Comparison of ENCODE assay signal across 9 cellular contexts in genomic region chr16:66961065-66961744, GRCh38. TPM values are rescaled to one million over a fixed set of nuclear protein-coding genes. Genes with fewer than 3 reads are reported as not detected.
DNase-seq lines count a peak whose midpoint lies in the region; TF ChIP-seq lines count a peak whose summit lies in the region.
"Had no signal": no experiment of that assay in that cellular context is flagged by ENCODE, and none has a peak within 500 bp of the region (broad histone marks: within the 10 kb centered on the region; RNA-seq: fewer than 3 reads in every experiment).

CES3 (plus strand) TSS chr16:66961266; CDS start chr16:66961308, 42 bp downstream.

- CTCF ChIA-PET in mammary epithelial cell (lab: Charles Lee; ENCODE audit: low non-redundant PET), result interaction anchor here (0.5 to 0.6 kb wide), 2 partner anchors 272 to 286 kb away, joined by 4 read pairs; no protein-coding TSS in a partner anchor

- dilution Hi-C loops in mammary epithelial cell (cut with HindIII; ENCODE audit: low sequenced_read_pairs), result loop anchor here (5.0 kb wide), 1 partner anchor 64 kb away; no protein-coding TSS in a partner anchor

- peak within 1 kb of the TSS; percentile 39 for H3K4me3 ChIP-seq in HAP-1
- H3K4me3 ChIP-seq in mammary epithelial cell (replicated peaks in 1 of 3; ENCODE audit: insufficient read depth in 1 of 3, low read depth in 2 of 3, low read length in 3 of 3), result no peak within 1 kb of the TSS
- H3K4me3 ChIP-seq: ovary had no signal

- 81% methylated on average over 12 of the region's 16 CpGs for WGBS in mammary epithelial cell (ENCODE audit: low coverage, missing lambda C conversion rate)

- no peak within 1 kb of the TSS for H3K27ac ChIP-seq in mammary epithelial cell (ENCODE audit: insufficient read depth, low read depth, low read length)
- H3K27ac ChIP-seq: ovary had no signal

- H3K4me1 ChIP-seq in HAP-1 (peaks cover 3% of the 10 kb centered on the region; the same call in 1 of the 2 replicates), mammary epithelial cell (ENCODE audit: insufficient read depth, low read length) (peaks cover 3% of the 10 kb centered on the region)

- H3K79me2 ChIP-seq in mammary epithelial cell (ENCODE audit: insufficient read depth, low read length), result no peaks in the 10 kb centered on the region

- H3K9me3 ChIP-seq in HAP-1 (no peaks in the 10 kb centered on the region), mammary epithelial cell (replicated peaks; ENCODE audit: insufficient read depth, low read length) (no peaks in the 10 kb centered on the region)
- H3K9me3 ChIP-seq: ovary had no signal

- H2AFZ ChIP-seq in mammary epithelial cell (ENCODE audit: low read depth, low read length), result no peak within 1 kb of the TSS

- in situ Hi-C loops in HAP-1 (cut with MboI; ENCODE audit: low sequenced_read_pairs), result no loop called here
- in situ Hi-C loops in mammary epithelial cell (cut with MboI; ENCODE audit: low sequenced_read_pairs in 2 of 2), result no loop called here

- TF ChIP-seq CTCF in mammary epithelial cell (conservative IDR thresholded peaks at IDR 0.05 in 1 of 2, IDR thresholded peaks at IDR 0.05 in 1 of 2; ENCODE audit: extremely low read depth in 1 of 2, insufficient read depth in 1 of 2, low read depth in 1 of 2, low read length in 2 of 2), result peak; percentile 77 to 94

- DNase-seq in GM03348 (ENCODE audit: low spot score), result peak; percentile 81
- peak; percentile 91 to 93 for DNase-seq in HAP-1 (ENCODE audit: low spot score in 2 of 2)
- DNase-seq in NCI-H1436 (lab: John Stamatoyannopoulos, UW), result peak; percentile 75
- peak in 3 of 5 experiments; percentile 43 to 88 (median 58) for DNase-seq in T-helper 2 cell
- DNase-seq in mammary epithelial cell, result peak; percentile 41
- DNase-seq in kidney glomerular epithelial cell (lab: John Stamatoyannopoulos, UW), result peak; percentile 43
- DNase-seq in stimulated activated CD4-positive, alpha-beta T cell treated with anti-CD3 and anti-CD28 coated beads, Interleukin-4, amount 100 ng/mL, for 48 hours (ENCODE audit: low read depth in 2 of 2), result peak; percentile 62 to 66
- DNase-seq in cerebellar nuclear complex (lab: John Stamatoyannopoulos, UW), result no peak

- H3K36me3 ChIP-seq in HAP-1 (replicated peaks), result no peaks in the 10 kb centered on the region
- no peaks in the 10 kb centered on the region for H3K36me3 ChIP-seq in mammary epithelial cell (ENCODE audit: insufficient read depth, low read length)
- H3K36me3 ChIP-seq: ovary had no signal

- H3K27me3 ChIP-seq in HAP-1 (ENCODE audit: low read depth), result no peaks in the 10 kb centered on the region
- H3K27me3 ChIP-seq in mammary epithelial cell (ENCODE audit: insufficient read depth, low read length), result no peaks in the 10 kb centered on the region
- H3K27me3 ChIP-seq: ovary had no signal

- no peak within 1 kb of the TSS for H3K4me2 ChIP-seq in mammary epithelial cell (ENCODE audit: insufficient read depth, low read depth, low read length)

- no peaks in the 10 kb centered on the region for H4K20me1 ChIP-seq in mammary epithelial cell (ENCODE audit: insufficient read depth, low read length)

- BruUV-seq in mammary epithelial cell (replicated peaks; lab: Mats Ljungman, UMichigan), result no TSS peak

- no peak within 1 kb of the TSS for H3K9ac ChIP-seq in mammary epithelial cell (ENCODE audit: insufficient read depth, low read length)

- intact Hi-C loops in mammary epithelial cell (cut with micrococcal nuclease), result no loop called here

RNA-seq across cellular contexts. Expression of gene CES3, which starts in this region (rescaled TPM):
- total RNA-seq in mammary epithelial cell, result 1 to 10 TPM; 1.3 to 3.5 TPM
- polyA plus RNA-seq in mammary epithelial cell, result 2.0 TPM
- polyA minus RNA-seq in mammary epithelial cell, result 2.6 TPM

Comparison
In these comparisons a context has a peak if more than half of its experiments do, and no peak if none do; other contexts are left out.
1. DNase-seq: peak in GM03348 (single experiment), HAP-1 (2 of 2), NCI-H1436 (single experiment), T-helper 2 cell (3 of 5), mammary epithelial cell (single experiment), kidney glomerular epithelial cell (single experiment) and stimulated activated CD4-positive, alpha-beta T cell treated with anti-CD3 and anti-CD28 coated beads, Interleukin-4, amount 100 ng/mL, for 48 hours (2 of 2); none in cerebellar nuclear complex (0 of 2).